1 cellular context compared by ENCODE assay signal in the genomic region with DNA sequence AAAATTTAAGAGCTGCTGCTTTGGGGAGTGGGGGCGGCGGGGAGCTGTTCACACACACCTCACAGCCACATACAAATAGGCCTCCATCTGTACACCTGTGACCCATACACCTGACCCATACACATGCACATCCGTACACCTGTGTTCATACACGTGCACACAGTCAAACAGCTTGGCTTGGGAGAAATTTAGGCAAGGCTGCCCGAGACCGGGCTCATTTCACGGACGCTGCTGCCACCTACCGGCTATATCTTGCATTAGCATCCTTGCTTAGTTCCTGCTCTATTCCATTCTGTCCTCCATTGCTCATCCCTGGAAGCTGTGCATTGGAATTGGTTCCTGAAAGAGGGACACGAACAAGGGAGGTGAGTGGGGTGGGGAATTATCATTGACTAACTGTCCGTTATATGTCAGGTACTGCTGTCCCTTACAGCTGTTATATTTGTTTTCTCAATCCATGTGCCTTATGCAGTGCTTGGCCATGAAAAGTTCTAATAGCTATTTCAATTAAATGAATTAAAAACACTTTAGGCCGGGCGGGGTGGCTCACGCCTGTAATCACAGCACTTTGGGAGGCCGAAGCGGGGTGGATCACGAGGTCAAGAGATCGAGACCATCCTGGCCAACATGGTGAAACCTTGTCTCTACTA.
TF ChIP-seq lines count a peak whose summit lies in the region.

No MANE protein-coding gene starts in this region.

TF ChIP-seq in HepG2, 621 proteins besides CTCF, POLR2A, EP300 and RAD21 (continued from another document and continues in another):
- TF ChIP-seq ZNF138 (CRISPR knock-in tag; IDR thresholded peaks at IDR 0.05; ENCODE audit: low read depth) (no peak), ZNF468 (CRISPR knock-in tag; IDR thresholded peaks at IDR 0.05) (no peak), ZNF143 (CRISPR knock-in tag; IDR thresholded peaks at IDR 0.05) (no peak), TBL1XR1 (IDR thresholded peaks at IDR 0.05; ENCODE audit: borderline replicate concordance, low read length, partially characterized antibody) (no peak), POLR2AphosphoS5 (IDR thresholded peaks at IDR 0.05; ENCODE audit: low read depth, low read length) (no peak), RARG (CRISPR knock-in tag; IDR thresholded peaks at IDR 0.05; ENCODE audit: low read depth) (no peak), ZNF329 (CRISPR knock-in tag; IDR thresholded peaks at IDR 0.05; ENCODE audit: low read depth) (no peak), ZFP36L2 (CRISPR knock-in tag; IDR thresholded peaks at IDR 0.05) (no peak), ZNF609 (CRISPR knock-in tag; IDR thresholded peaks at IDR 0.05; ENCODE audit: borderline replicate concordance) (no peak), MYPOP (CRISPR knock-in tag; IDR thresholded peaks at IDR 0.05) (no peak), MED8 (CRISPR knock-in tag; IDR thresholded peaks at IDR 0.05; ENCODE audit: insufficient replicate concordance) (no peak), ZNF563 (CRISPR knock-in tag; IDR thresholded peaks at IDR 0.05) (no peak), ARNTL (CRISPR knock-in tag; IDR thresholded peaks at IDR 0.05) (peak; percentile 59; the same call in 1 of the 2 replicates), ZBTB1 (CRISPR knock-in tag; IDR thresholded peaks at IDR 0.05; ENCODE audit: borderline replicate concordance) (no peak), ZNF207 (IDR thresholded peaks at IDR 0.05; ENCODE audit: borderline replicate concordance) (no peak), HMG20A (CRISPR knock-in tag; IDR thresholded peaks at IDR 0.05; ENCODE audit: borderline replicate concordance) (no peak), PCBP2 (optimal IDR thresholded peaks at IDR 0.05; ENCODE audit: low read depth, low read length, poor library complexity, severe bottlenecking) (no peak), ZBTB33 (CRISPR knock-in tag; IDR thresholded peaks at IDR 0.05) (no peak), CEBPG (CRISPR knock-in tag; IDR thresholded peaks at IDR 0.05) (0 out of 2 replicates have a peak, but pooled peaks have one; percentile 13), MAZ (IDR thresholded peaks at IDR 0.05; ENCODE audit: borderline replicate concordance, low read depth, low read length) (no peak), MAZ (CRISPR knock-in tag; IDR thresholded peaks at IDR 0.05; ENCODE audit: low read depth) (no peak), NFAT5 (CRISPR knock-in tag; IDR thresholded peaks at IDR 0.05) (no peak)
- TF ChIP-seq, protein P1, sequence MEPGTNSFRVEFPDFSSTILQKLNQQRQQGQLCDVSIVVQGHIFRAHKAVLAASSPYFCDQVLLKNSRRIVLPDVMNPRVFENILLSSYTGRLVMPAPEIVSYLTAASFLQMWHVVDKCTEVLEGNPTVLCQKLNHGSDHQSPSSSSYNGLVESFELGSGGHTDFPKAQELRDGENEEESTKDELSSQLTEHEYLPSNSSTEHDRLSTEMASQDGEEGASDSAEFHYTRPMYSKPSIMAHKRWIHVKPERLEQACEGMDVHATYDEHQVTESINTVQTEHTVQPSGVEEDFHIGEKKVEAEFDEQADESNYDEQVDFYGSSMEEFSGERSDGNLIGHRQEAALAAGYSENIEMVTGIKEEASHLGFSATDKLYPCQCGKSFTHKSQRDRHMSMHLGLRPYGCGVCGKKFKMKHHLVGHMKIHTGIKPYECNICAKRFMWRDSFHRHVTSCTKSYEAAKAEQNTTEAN (CRISPR knock-in tag; conservative IDR thresholded peaks at IDR 0.05), result no peak
- TF ChIP-seq, protein P2, sequence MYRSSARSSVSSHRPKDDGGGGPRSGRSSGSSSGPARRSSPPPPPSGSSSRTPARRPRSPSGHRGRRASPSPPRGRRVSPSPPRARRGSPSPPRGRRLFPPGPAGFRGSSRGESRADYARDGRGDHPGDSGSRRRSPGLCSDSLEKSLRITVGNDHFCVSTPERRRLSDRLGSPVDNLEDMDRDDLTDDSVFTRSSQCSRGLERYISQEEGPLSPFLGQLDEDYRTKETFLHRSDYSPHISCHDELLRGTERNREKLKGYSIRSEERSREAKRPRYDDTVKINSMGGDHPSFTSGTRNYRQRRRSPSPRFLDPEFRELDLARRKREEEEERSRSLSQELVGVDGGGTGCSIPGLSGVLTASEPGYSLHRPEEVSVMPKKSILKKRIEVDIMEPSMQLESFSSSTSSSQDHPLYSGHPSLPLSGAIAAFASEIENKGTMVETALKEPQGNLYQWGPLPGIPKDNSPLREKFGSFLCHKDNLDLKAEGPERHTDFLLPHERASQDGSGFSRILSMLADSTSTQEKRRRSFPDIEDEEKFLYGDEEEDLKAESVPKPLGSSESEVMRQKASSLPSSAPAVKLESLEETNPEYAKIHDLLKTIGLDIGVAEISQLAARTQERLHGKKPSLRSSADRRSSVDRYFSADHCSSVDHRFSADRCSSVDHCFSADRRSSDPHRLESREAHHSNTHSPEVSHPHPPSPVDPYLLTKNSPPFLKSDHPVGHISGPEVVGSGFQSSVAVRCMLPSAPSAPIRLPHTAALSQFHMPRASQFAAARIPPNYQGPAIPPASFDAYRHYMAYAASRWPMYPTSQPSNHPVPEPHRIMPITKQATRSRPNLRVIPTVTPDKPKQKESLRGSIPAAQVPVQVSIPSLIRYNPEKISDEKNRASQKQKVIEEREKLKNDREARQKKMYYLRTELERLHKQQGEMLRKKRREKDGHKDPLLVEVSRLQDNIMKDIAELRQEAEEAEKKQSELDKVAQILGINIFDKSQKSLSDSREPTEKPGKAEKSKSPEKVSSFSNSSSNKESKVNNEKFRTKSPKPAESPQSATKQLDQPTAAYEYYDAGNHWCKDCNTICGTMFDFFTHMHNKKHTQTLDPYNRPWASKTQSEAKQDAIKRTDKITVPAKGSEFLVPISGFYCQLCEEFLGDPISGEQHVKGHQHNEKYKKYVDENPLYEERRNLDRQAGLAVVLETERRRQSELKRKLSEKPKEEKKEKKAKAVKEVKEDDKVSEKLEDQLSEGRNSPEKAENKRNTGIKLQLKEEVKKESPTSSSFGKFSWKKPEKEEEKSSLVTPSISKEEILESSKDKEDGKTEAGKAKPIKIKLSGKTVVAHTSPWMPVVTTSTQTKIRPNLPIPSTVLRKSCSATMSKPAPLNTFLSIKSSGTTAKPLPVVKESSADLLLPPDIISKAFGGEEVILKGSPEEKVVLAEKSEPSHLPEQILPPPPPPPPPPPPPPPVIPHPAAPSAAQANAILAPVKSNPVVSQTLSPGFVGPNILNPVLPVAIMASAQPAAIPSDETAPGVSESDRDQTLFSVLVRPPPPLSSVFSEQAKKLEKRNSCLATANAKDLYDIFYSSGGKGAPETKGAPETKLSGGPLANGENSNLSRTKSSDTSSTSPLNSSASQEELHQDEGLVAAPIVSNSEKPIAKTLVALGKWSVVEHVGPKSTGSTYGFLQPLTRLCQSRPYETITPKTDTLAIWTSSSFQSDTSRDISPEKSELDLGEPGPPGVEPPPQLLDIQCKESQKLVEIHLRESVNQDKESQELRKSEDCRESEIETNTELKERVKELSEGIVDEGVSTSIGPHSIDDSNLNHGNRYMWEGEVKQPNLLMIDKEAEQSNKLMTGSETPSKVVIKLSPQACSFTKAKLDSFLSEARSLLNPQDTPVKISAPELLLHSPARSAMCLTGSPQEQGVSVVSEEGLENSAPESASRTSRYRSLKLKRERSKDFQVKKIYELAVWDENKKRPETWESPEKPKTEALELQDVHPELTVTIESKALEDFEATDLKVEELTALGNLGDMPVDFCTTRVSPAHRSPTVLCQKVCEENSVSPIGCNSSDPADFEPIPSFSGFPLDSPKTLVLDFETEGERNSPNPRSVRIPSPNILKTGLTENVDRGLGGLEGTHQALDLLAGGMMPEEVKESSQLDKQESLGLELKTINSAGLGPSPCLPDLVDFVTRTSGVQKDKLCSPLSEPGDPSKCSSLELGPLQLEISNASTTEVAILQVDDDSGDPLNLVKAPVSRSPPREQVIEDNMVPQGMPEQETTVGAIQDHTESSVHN (CRISPR knock-in tag; IDR thresholded peaks at IDR 0.05), result no peak
- TF ChIP-seq, protein P3, sequence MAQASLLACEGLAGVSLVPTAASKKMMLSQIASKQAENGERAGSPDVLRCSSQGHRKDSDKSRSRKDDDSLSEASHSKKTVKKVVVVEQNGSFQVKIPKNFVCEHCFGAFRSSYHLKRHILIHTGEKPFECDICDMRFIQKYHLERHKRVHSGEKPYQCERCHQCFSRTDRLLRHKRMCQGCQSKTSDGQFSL (CRISPR knock-in tag; IDR thresholded peaks at IDR 0.05), result no peak
